Comparison of ENCODE assay signal across 8 cellular contexts in genomic region chr1:228646717-228647522, GRCh38.
DNase-seq lines count a peak whose midpoint lies in the region; ATAC-seq and TF ChIP-seq lines count a peak whose summit lies in the region.

No MANE protein-coding gene starts in this region.

- H3K36me3 Mint-ChIP-seq in HFFc6 (ENCODE audit: low read depth) (no peaks in the 10 kb centered on the region), progenitor cell of endocrine pancreas (ENCODE audit: insufficient read depth) (no peaks in the 10 kb centered on the region)

- H3K36me3 ChIP-seq in cardiac muscle cell: no peaks in the 10 kb centered on the region

- H3K27me3 ChIP-seq in cardiac muscle cell: peaks cover 55% of the 10 kb centered on the region

- no peaks in the 10 kb centered on the region for H3K9me3 ChIP-seq in cardiac muscle cell (ENCODE audit: low read depth)

- no peak for TF ChIP-seq CTCF in HFFc6 (IDR thresholded peaks at IDR 0.05)
- no peak for TF ChIP-seq CTCF in cardiac muscle cell (IDR thresholded peaks at IDR 0.05; ENCODE audit: low read depth, low read length)
- TF ChIP-seq CTCF in progenitor cell of endocrine pancreas (IDR thresholded peaks at IDR 0.05; ENCODE audit: unreplicated experiment): no peak

- DNase-seq in Caki2 (ENCODE audit: low read depth): peak; percentile 81
- DNase-seq in HFFc6: peak; percentile 49
- DNase-seq in NOMO-1 treated with DMSO at 0.1 percent for 48 hours (lab: John Stamatoyannopoulos, UW; ENCODE audit: unreplicated experiment): peak; percentile 43
- DNase-seq in activated effector memory CD4-positive, alpha-beta T cell treated with Interleukin-2 at 50 U/mL for 16 hours: peak; percentile 13
- peak; percentile 18 to 62 for DNase-seq in cardiac muscle cell (ENCODE audit: low read depth in 1 of 2, low spot score in 1 of 2)
- DNase-seq in progenitor cell of endocrine pancreas (ENCODE audit: low spot score, unreplicated experiment): no peak

- peaks cover 8% of the 10 kb centered on the region for H3K27me3 Mint-ChIP-seq in HFFc6 (ENCODE audit: insufficient read depth)
- peaks cover 55% of the 10 kb centered on the region for H3K27me3 Mint-ChIP-seq in progenitor cell of endocrine pancreas

- no peak overlapping the region for H3K27ac ChIP-seq in cardiac muscle cell

- peak overlapping the region; percentile 86 for H3K27ac Mint-ChIP-seq in HFFc6
- peak overlapping the region; percentile 75 for H3K27ac Mint-ChIP-seq in progenitor cell of endocrine pancreas

- peak overlapping the region; percentile 90 for H3K4me3 Mint-ChIP-seq in HFFc6
- H3K4me3 Mint-ChIP-seq in progenitor cell of endocrine pancreas (ENCODE audit: low read depth): peak overlapping the region; percentile 79

- H3K9me3 Mint-ChIP-seq in HFFc6: no peaks in the 10 kb centered on the region
- H3K9me3 Mint-ChIP-seq in progenitor cell of endocrine pancreas (ENCODE audit: low read depth): no peaks in the 10 kb centered on the region

- peak overlapping the region; percentile 31 for H3K4me3 ChIP-seq in cardiac muscle cell

- H3K4me1 ChIP-seq in cardiac muscle cell (ENCODE audit: low read depth): peaks cover 3% of the 10 kb centered on the region

- in situ Hi-C loops in Caki2 (cut with HindIII; ENCODE audit: low pct_unique_long_range_greater_than_20kb, low sequenced_read_pairs): no loop called here

- H3K4me1 Mint-ChIP-seq in HFFc6 (ENCODE audit: low read depth): peaks cover 34% of the 10 kb centered on the region
- peaks cover 14% of the 10 kb centered on the region for H3K4me1 Mint-ChIP-seq in progenitor cell of endocrine pancreas (ENCODE audit: low read depth)

- ATAC-seq in GM21447 (IDR thresholded peaks at IDR 0.05; ENCODE audit: unreplicated experiment) (no peak), HG03565 (IDR thresholded peaks at IDR 0.05; ENCODE audit: unreplicated experiment) (no peak)
